Comparison of ENCODE assay signal across 8 cellular contexts in the genomic region with DNA sequence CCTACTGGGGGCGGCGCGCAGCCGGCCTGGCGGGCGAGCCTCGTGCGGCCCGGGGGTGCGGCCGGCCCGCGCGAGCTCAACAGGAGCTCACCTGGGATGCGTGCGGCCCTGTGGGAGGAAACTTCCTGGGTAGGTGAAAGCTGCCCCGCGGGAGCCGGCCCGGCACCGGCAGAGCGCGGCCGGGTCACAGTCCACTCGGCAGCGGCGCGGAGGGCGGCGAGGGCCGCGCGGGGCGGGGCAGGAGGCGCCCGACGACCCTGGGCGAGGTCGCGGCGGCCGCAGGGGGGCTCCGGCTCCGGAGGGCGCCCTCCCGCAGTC. TPM values are rescaled to one million over a fixed set of nuclear protein-coding genes. Genes with fewer than 3 reads are reported as not detected.
DNase-seq lines count a peak whose midpoint lies in the region; ATAC-seq, FAIRE-seq and TF ChIP-seq lines count a peak whose summit lies in the region.

No MANE protein-coding gene starts in this region.

- no peak for FAIRE-seq in pancreas (lab: Jason Lieb, UNC)

- peak; percentile 64 for ATAC-seq in GM23338
- peak; percentile 65 to 79 (median 68) for ATAC-seq in pancreas

- no peaks in the 10 kb centered on the region for H3K9me3 ChIP-seq in pancreas

- H3K27ac ChIP-seq in GM23338 (ENCODE audit: low read depth) = peak overlapping the region; percentile 86
- peak overlapping the region; percentile 61 to 89 (median 82) for H3K27ac ChIP-seq in pancreas

- TF ChIP-seq CTCF in GM12865 (IDR thresholded peaks at IDR 0.05; ENCODE audit: insufficient read depth, low read depth, low read length, missing control alignments) = no peak
- TF ChIP-seq CTCF in GM23338 (conservative IDR thresholded peaks at IDR 0.05; ENCODE audit: low read depth in 2 of 2) = no peak
- no peak for TF ChIP-seq CTCF in fibroblast of villous mesenchyme (IDR thresholded peaks at IDR 0.05; ENCODE audit: insufficient read depth, low read depth, low read length)
- TF ChIP-seq CTCF in pancreas (IDR thresholded peaks at IDR 0.05) = no peak

- peaks cover 4% of the 10 kb centered on the region for H3K27me3 Mint-ChIP-seq in GM23338 (ENCODE audit: insufficient read depth, low read depth, poor library complexity)

- peaks cover 41% of the 10 kb centered on the region for H3K79me2 ChIP-seq in GM23338 (replicated peaks; ENCODE audit: insufficient read depth)

- peak overlapping the region; percentile 90 for H3K4me2 ChIP-seq in GM23338

- H3K4me3 Mint-ChIP-seq in GM23338 = peak overlapping the region; percentile 90

- DNase-seq in GM12865 (ENCODE audit: low read depth) (peak; percentile 73), GM23338 (ENCODE audit: low spot score) (no peak), LoVo (ENCODE audit: low spot score) (peak; percentile 54), activated T-helper 1 cell treated with Interleukin-2 at 50 U/mL for 16 hours (ENCODE audit: low read depth) (peak; percentile 30), fibroblast of villous mesenchyme (ENCODE audit: low read depth) (peak; percentile 49), pancreas (peak; percentile 62 to 85 (median 71)), NCI-H1436 (lab: John Stamatoyannopoulos, UW) (no peak), D341Med (ENCODE audit: low spot score) (no peak)

- H3K4me3 ChIP-seq in GM12865 (ENCODE audit: low read depth, low read length) (peak overlapping the region; percentile 84), GM23338 (peak overlapping the region; percentile 85), fibroblast of villous mesenchyme (ENCODE audit: low read depth, low read length) (peak overlapping the region; percentile 80), pancreas (peak overlapping the region; percentile 64 to 91 (median 82))

- H3K36me3 ChIP-seq in GM23338 (ENCODE audit: insufficient read depth) (no peaks in the 10 kb centered on the region), pancreas (no peaks in the 10 kb centered on the region)

- no peaks in the 10 kb centered on the region for H3K9me2 ChIP-seq in GM23338 (ENCODE audit: insufficient read depth)

- H3K27ac Mint-ChIP-seq in GM23338 = no peak overlapping the region; the same call in 1 of the 2 replicates

- H2AFZ ChIP-seq in GM23338 = 0 out of 2 replicates have a peak overlapping the region, but pooled peaks have one; percentile 75

- no peaks in the 10 kb centered on the region; the same call in 2 of the 3 replicates for H3K36me3 Mint-ChIP-seq in GM23338 (ENCODE audit: low read depth)

- intact Hi-C loops in pancreas (cut with DNase I) = no loop called here

- H3K27me3 ChIP-seq in GM23338 (ENCODE audit: insufficient read depth) = no peaks in the 10 kb centered on the region
- no peaks in the 10 kb centered on the region for H3K27me3 ChIP-seq in pancreas

- H3F3A ChIP-seq in GM23338 (replicated peaks; ENCODE audit: low read depth) = no peaks in the 10 kb centered on the region

- H4K20me1 ChIP-seq in GM23338 (replicated peaks; ENCODE audit: insufficient read depth) = no peaks in the 10 kb centered on the region

- H3K9me3 Mint-ChIP-seq in GM23338 = no peaks in the 10 kb centered on the region

- peaks cover 13% of the 10 kb centered on the region for H3K4me1 Mint-ChIP-seq in GM23338

- H3K4me1 ChIP-seq in GM23338 (ENCODE audit: insufficient read depth) (peaks cover 11% of the 10 kb centered on the region), pancreas (peaks cover 7 to 36% (median 22%) of the 10 kb centered on the region in 3 donors)

- WGBS in pancreas, 2 donors = 0 to 1% methylated on average over 34 to 46 of the region's 46 CpGs

TF ChIP-seq in GM23338, 12 proteins besides CTCF, POLR2A, EP300 and RAD21:
- TF ChIP-seq ZNF331 (CRISPR knock-in tag; IDR thresholded peaks at IDR 0.05; ENCODE audit: low read depth) (no peak), POLR2AphosphoS5 (IDR thresholded peaks at IDR 0.05; ENCODE audit: low read depth) (0 out of 2 replicates have a peak, but pooled peaks have one; percentile 6)

RNA-seq across cellular contexts. Expression of gene EPS15, which starts 0.4 kb away (rescaled TPM):
- total RNA-seq in GM23338 (2014; rRNA removed; shearing (Covaris generic)) = 76.5 and 86.1 TPM in 2 replicates
- 24.9 and 31.0 TPM in 2 replicates for polyA plus RNA-seq in GM23338 (2016; fragmentation: Nextera tagmentation; extraction: Ambion mirVana)
- total RNA-seq in fibroblast of villous mesenchyme = 47.4 and 58.7 TPM in 2 replicates
- total RNA-seq in pancreas = 10 to 100 TPM; 23.4 to 42.0 (median 28.4) TPM
- polyA plus RNA-seq in pancreas = 10 to 100 TPM in 1 of 2 donors, 1 to 10 TPM in 1; 9.9 to 15.6 TPM

Comparison
In these comparisons a context has a peak if more than half of its experiments do, and no peak if none do; other contexts are left out.
1. DNase-seq: peak in GM12865 (single experiment), LoVo (single experiment), activated T-helper 1 cell treated with Interleukin-2 at 50 U/mL for 16 hours (single experiment), fibroblast of villous mesenchyme (single experiment) and pancreas (6 of 6); none in GM23338 (single experiment), NCI-H1436 (single experiment) and D341Med (single experiment).
2. Peak in every context shown above with its lines, with median percentiles within 50 percentile points of each other: H3K4me3 ChIP-seq.